8 cellular contexts compared by ENCODE assay signal in the genomic region with DNA sequence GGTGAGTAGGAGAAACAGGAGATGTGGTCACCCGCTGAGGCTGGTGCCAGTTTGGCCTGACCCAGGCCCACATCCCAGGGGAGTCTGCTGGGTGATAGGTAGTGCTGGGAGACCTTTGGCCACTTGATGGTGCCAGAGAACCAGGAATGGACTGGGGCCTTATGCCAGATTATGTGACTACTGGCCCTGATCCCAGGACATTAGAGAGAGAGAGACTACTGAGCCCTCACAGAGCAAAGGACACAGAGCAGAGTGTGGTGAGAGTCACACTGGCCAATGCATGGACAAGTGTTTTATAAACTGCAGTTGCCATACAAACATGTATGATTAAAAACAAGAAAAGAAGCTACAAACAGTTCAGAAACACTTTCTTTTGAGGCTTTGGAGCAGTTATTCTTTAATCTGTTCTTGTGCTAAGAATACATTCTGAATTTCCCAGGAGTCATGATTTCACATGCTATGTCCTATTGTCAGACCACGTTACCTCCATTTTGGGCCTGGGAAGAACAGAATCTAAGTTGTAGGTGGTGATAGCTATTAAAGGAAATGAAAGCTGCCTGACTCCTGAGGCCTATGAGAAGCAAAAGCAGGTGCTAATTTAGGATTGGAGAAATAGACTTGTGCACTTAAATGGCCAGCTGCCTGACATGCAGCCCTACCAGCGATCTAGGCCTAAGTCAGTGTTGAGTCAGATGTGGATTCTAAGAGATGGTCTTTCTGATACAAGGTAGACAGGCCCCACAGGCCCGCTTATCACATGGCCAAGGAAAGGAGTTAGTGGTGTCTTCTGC. TPM values are rescaled to one million over a fixed set of nuclear protein-coding genes. Genes with fewer than 3 reads are reported as not detected.
A peak's percentile ranks its signal among the peaks of the same experiment; 100 is the strongest.
DNase-seq lines count a peak whose midpoint lies in the region; ATAC-seq, FAIRE-seq and TF ChIP-seq lines count a peak whose summit lies in the region.

No MANE protein-coding gene starts in this region.

- intact Hi-C loops in PC-9 (cut with micrococcal nuclease; ENCODE audit: unreplicated experiment), result loop anchor here (1.0 to 2.0 kb wide), 3 partner anchors 129 to 612 kb away; no protein-coding TSS in a partner anchor
- intact Hi-C loops in adrenal gland (cut with DNase I), result loop anchor here in 1 of 2 donors (2.0 to 5.0 kb wide), 2 partner anchors 133 to 146 kb away; no protein-coding TSS in a partner anchor
- intact Hi-C loops in heart right ventricle (cut with DNase I), result loop anchor here in 9 of 10 donors (1.0 to 10.0 kb wide), 8 partner anchors 123 to 433 kb away; no protein-coding TSS in a partner anchor
- intact Hi-C loops in prostate gland (cut with DNase I), result loop anchor here (2.0 kb wide), 2 partner anchors 130 to 146 kb away; no protein-coding TSS in a partner anchor

- no peak overlapping the region for H3K4me2 ChIP-seq in PC-9

- no peaks in the 10 kb centered on the region for H3K9me2 ChIP-seq in PC-9 (ENCODE audit: insufficient read depth)

- no peak overlapping the region for H3K27ac ChIP-seq in PC-9
- H3K27ac ChIP-seq in adrenal gland, result peak overlapping the region in 3 of 5 donors; percentile 14 to 53 (median 21)
- H3K27ac ChIP-seq in heart right ventricle, result peak overlapping the region in 9 of 10 donors; percentile 17 to 72 (median 53)
- peak overlapping the region in 1 of 2 donors; percentile 19 for H3K27ac ChIP-seq in prostate gland

- H3K9me3 ChIP-seq in PC-9 (ENCODE audit: insufficient read depth, low read depth) (no peaks in the 10 kb centered on the region), adrenal gland (replicated peaks in 1 of 3) (no peaks in the 10 kb centered on the region), heart right ventricle (no peaks in the 10 kb centered on the region), prostate gland (no peaks in the 10 kb centered on the region)

- H3F3A ChIP-seq in PC-9 (ENCODE audit: insufficient read depth, low read depth), result no peaks in the 10 kb centered on the region

- H3K4me3 ChIP-seq in PC-9 (no peak overlapping the region), adrenal gland (no peak overlapping the region), heart right ventricle (no peak overlapping the region), prostate gland (no peak overlapping the region)

- no peak overlapping the region for H2AFZ ChIP-seq in PC-9

- no TSS peak for BruUV-seq in PC-9 (replicated peaks; lab: Mats Ljungman, UMichigan)

- ATAC-seq in GM21619 (IDR thresholded peaks at IDR 0.05; ENCODE audit: unreplicated experiment), result peak; percentile 78
- peak; percentile 95 to 98 (median 98) for ATAC-seq in heart right ventricle
- ATAC-seq in GM19467 (IDR thresholded peaks at IDR 0.05; ENCODE audit: unreplicated experiment), result no peak

- no peak for FAIRE-seq in HTR-8/SVneo (lab: Jason Lieb, UNC)

- DNase-seq in GM04503 (ENCODE audit: low read depth), result peak; percentile 29
- peak; percentile 63 for DNase-seq in HTR-8/SVneo (ENCODE audit: insufficient read length, low spot score)
- DNase-seq in PC-9, result peak in 1 of 2 experiments; percentile 67
- peak; percentile 80 to 95 (median 85) for DNase-seq in adrenal gland
- peak; percentile 56 to 85 for DNase-seq in heart right ventricle
- peak; percentile 75 for DNase-seq in prostate gland (ENCODE audit: low spot score)

- POLR2A ChIA-PET in PC-9 (lab: Charles Lee; ENCODE audit: unreplicated experiment), result no interaction called here

- H3K4me1 ChIP-seq in PC-9 (replicated peaks; ENCODE audit: insufficient read depth) (no peaks in the 10 kb centered on the region), adrenal gland (replicated peaks in 1 of 2) (peaks cover 0 to 6% of the 10 kb centered on the region in 2 donors), heart right ventricle (peaks cover 0 to 24% (median 7%) of the 10 kb centered on the region in 9 donors), prostate gland (replicated peaks) (no peaks in the 10 kb centered on the region)

- H4K20me1 ChIP-seq in PC-9 (ENCODE audit: insufficient read depth), result no peaks in the 10 kb centered on the region

- TF ChIP-seq CTCF in PC-9 (conservative IDR thresholded peaks at IDR 0.05) (peak; percentile 85), adrenal gland (IDR thresholded peaks at IDR 0.05) (peak; percentile 55 to 98 (median 95)), heart right ventricle (IDR thresholded peaks at IDR 0.05) (peak; percentile 58 to 95 (median 83)), prostate gland (IDR thresholded peaks at IDR 0.05) (peak; percentile 33 to 88 (median 80))

- 69 to 76% (median 70%) methylated on average over 4 of the region's 4 CpGs for WGBS in adrenal gland, 4 donors
- WGBS in heart right ventricle, 2 donors, result 47 to 56% methylated on average over 4 of the region's 4 CpGs
- 71% methylated on average over 4 of the region's 4 CpGs for WGBS in prostate gland

- H3K36me3 ChIP-seq in PC-9 (ENCODE audit: low read depth) (no peaks in the 10 kb centered on the region), adrenal gland (replicated peaks in 1 of 2) (no peaks in the 10 kb centered on the region), heart right ventricle (peaks cover 0 to 65% (median 11%) of the 10 kb centered on the region in 9 donors), prostate gland (no peaks in the 10 kb centered on the region)

- no peaks in the 10 kb centered on the region for H3K79me2 ChIP-seq in PC-9 (ENCODE audit: low read depth)

- CTCF ChIA-PET in PC-9 (lab: Charles Lee), result interaction anchor here (0.6 to 4.2 kb wide), 10 partner anchors 11 to 183 kb away, joined by 3 to 34 read pairs (median 3); no protein-coding TSS in a partner anchor

- H3K27me3 ChIP-seq in PC-9 (ENCODE audit: insufficient read depth, low read depth) (no peaks in the 10 kb centered on the region), adrenal gland (no peaks in the 10 kb centered on the region), heart right ventricle (no peaks in the 10 kb centered on the region), prostate gland (replicated peaks; ENCODE audit: insufficient read depth) (no peaks in the 10 kb centered on the region)

- no peak for TF ChIP-seq POLR2A in adrenal gland (IDR thresholded peaks at IDR 0.05)
- TF ChIP-seq POLR2A in prostate gland (IDR thresholded peaks at IDR 0.05), result no peak

RNA-seq across cellular contexts. Expression of a gene that starts 32.6 kb away (rescaled TPM):
- total RNA-seq in PC-9 (2021) (6.8 and 7.1 TPM in 2 replicates), adrenal gland (10 to 100 TPM; 51.5 to 91.2 (median 61.3) TPM), heart right ventricle (100 to 1,000 TPM; 164 to 203 (median 181) TPM), prostate gland (1 to 10 TPM; 7.0 to 8.0 TPM)
- polyA plus RNA-seq in adrenal gland (10 to 100 TPM; 44.0 to 72.3 (median 59.4) TPM), heart right ventricle (10 to 100 TPM; 83.7 to 89.1 TPM)

RNA-seq across cellular contexts. Expression of a gene that starts 57.0 kb away (rescaled TPM):
- total RNA-seq in PC-9 (2021) (11.9 and 14.2 TPM in 2 replicates), adrenal gland (10 to 100 TPM in 3 of 8 donors, 1 to 10 TPM in 5; 8.4 to 11.6 (median 9.3) TPM), heart right ventricle (10 to 100 TPM in 1 of 10 donors, 1 to 10 TPM in 9; 7.1 to 12.8 (median 8.4) TPM), prostate gland (10 to 100 TPM in 1 of 2 donors, 1 to 10 TPM in 1; 9.3 to 18.0 TPM)
- polyA plus RNA-seq in adrenal gland (10 to 100 TPM in 1 of 3 donors, 1 to 10 TPM in 2; 5.2 to 13.3 (median 5.4) TPM), heart right ventricle (1 to 10 TPM; 4.0 to 4.7 TPM)
